ENCODE assay signal across 2 cellular contexts in genomic region chr1:91529856-91530255, GRCh38.
TF ChIP-seq lines count a peak whose summit lies in the region.

No MANE protein-coding gene starts in this region.

TF ChIP-seq in IMR-90, 13 proteins besides CTCF, POLR2A, EP300 and RAD21:
- TF ChIP-seq CEBPB (IDR thresholded peaks at IDR 0.05; ENCODE audit: low read depth, low read length) (no peak), SMC3 (IDR thresholded peaks at IDR 0.05; ENCODE audit: low read depth, low read length) (peak; percentile 59)
TF ChIP-seq in IMR-90: peak in this region for 1.

TF ChIP-seq in K562, 482 proteins besides CTCF, POLR2A, EP300 and RAD21:
- TF ChIP-seq HMGXB4 (CRISPR knock-in tag; IDR thresholded peaks at IDR 0.05), result no peak
- peak; percentile 79; the same call in 1 of the 2 replicates for TF ChIP-seq ARID2 (IDR thresholded peaks at IDR 0.05)
- no peak for TF ChIP-seq TARDBP (IDR thresholded peaks at IDR 0.05)
- peak; percentile 58 for TF ChIP-seq NFE2 (IDR thresholded peaks at IDR 0.05; ENCODE audit: low read depth)
- TF ChIP-seq DEAF1 (CRISPR knock-in tag; IDR thresholded peaks at IDR 0.05), result peak; percentile 88
- TF ChIP-seq TSHZ1 (CRISPR knock-in tag; IDR thresholded peaks at IDR 0.05), result no peak
- TF ChIP-seq CBFB (CRISPR knock-in tag; IDR thresholded peaks at IDR 0.05), result no peak
- TF ChIP-seq NONO (IDR thresholded peaks at IDR 0.05; ENCODE audit: low read depth in 2 of 2, low read length in 1 of 2), result no peak
- no peak for TF ChIP-seq ZNF668 (CRISPR knock-in tag; IDR thresholded peaks at IDR 0.05)
- peak; percentile 74 for TF ChIP-seq SMC3 (conservative IDR thresholded peaks at IDR 0.05; ENCODE audit: insufficient read depth, low read depth, low read length)
- 0 out of 2 replicates have a peak, but pooled peaks have one; percentile 34 for TF ChIP-seq MAFK (IDR thresholded peaks at IDR 0.05; ENCODE audit: low read length)
- TF ChIP-seq ZNF740 (CRISPR knock-in tag; IDR thresholded peaks at IDR 0.05), result peak; percentile 18; the same call in 1 of the 2 replicates
- TF ChIP-seq ZNF740 (tag; IDR thresholded peaks at IDR 0.05), result no peak
- TF ChIP-seq MAFG (tag; conservative IDR thresholded peaks at IDR 0.05), result peak; percentile 38; the same call in 1 of the 2 replicates
- no peak for TF ChIP-seq HDGF (IDR thresholded peaks at IDR 0.05)
- TF ChIP-seq CREB3 (tag; conservative IDR thresholded peaks at IDR 0.05; ENCODE audit: low read depth), result no peak
- no peak for TF ChIP-seq BDP1 (IDR thresholded peaks at IDR 0.05; ENCODE audit: insufficient read depth, insufficient read length)
- no peak for TF ChIP-seq SPI1 (IDR thresholded peaks at IDR 0.05; ENCODE audit: borderline replicate concordance, low read depth, low read length)
- no peak for TF ChIP-seq NRF1 (conservative IDR thresholded peaks at IDR 0.05 in 1 of 2, IDR thresholded peaks at IDR 0.05 in 1 of 2)
- no peak for TF ChIP-seq ZNF121 (CRISPR knock-in tag; conservative IDR thresholded peaks at IDR 0.05)
